Comparison of ENCODE assay signal across 10 cellular contexts in genomic region chr21:46092026-46092764, GRCh38. TPM values are rescaled to one million over a fixed set of nuclear protein-coding genes. Genes with fewer than 3 reads are reported as not detected.
A peak's percentile ranks its signal among the peaks of the same experiment; 100 is the strongest.
DNase-seq lines count a peak whose midpoint lies in the region; ATAC-seq, FAIRE-seq and TF ChIP-seq lines count a peak whose summit lies in the region.
"Had no signal": no experiment of that assay in that cellular context is flagged by ENCODE, and none has a peak within 500 bp of the region (broad histone marks: within the 10 kb centered on the region; RNA-seq: fewer than 3 reads in every experiment).

No MANE protein-coding gene starts in this region.

- peaks cover 9% of the 10 kb centered on the region for H3K9me3 Mint-ChIP-seq in type B pancreatic cell

- H3K36me3 ChIP-seq in SJSA1 (no peaks in the 10 kb centered on the region), pancreas (no peaks in the 10 kb centered on the region)

- intact Hi-C loops in pancreas (cut with DNase I): no loop called here

- no peaks in the 10 kb centered on the region for H3K36me3 Mint-ChIP-seq in type B pancreatic cell

- no peak overlapping the region for H3K27ac Mint-ChIP-seq in type B pancreatic cell

- DNase-seq in AG09309 (ENCODE audit: low read depth): peak; percentile 97
- peak; percentile 65 to 70 for DNase-seq in SJSA1 (ENCODE audit: low read depth in 1 of 2, low spot score in 2 of 2)
- DNase-seq in foreskin fibroblast: peak; percentile 98 to 99
- DNase-seq in pancreas: peak in 1 of 6 donors; percentile 20
- no peak for DNase-seq in type B pancreatic cell (ENCODE audit: extremely low spot score, unreplicated experiment)
- DNase-seq: NCI-H1417 treated with DMSO at 0.1 percent for 48 hours, SHP77 had no signal

- peak in 3 of 4 donors; percentile 63 to 70 (median 63) for ATAC-seq in pancreas
- ATAC-seq in GM19351 (IDR thresholded peaks at IDR 0.05; ENCODE audit: unreplicated experiment): no peak
- no peak for ATAC-seq in HG02763 (IDR thresholded peaks at IDR 0.05; ENCODE audit: unreplicated experiment)
- ATAC-seq in GM21367 (IDR thresholded peaks at IDR 0.05; ENCODE audit: unreplicated experiment): no peak

- TF ChIP-seq CTCF in AG09309 (IDR thresholded peaks at IDR 0.05; ENCODE audit: control insufficient read depth, insufficient read depth, low read depth, low read length, missing control alignments): no peak
- no peak for TF ChIP-seq CTCF in foreskin fibroblast (IDR thresholded peaks at IDR 0.05; ENCODE audit: low read depth, low read length)
- TF ChIP-seq CTCF in pancreas (IDR thresholded peaks at IDR 0.05): no peak
- no peak for TF ChIP-seq CTCF in type B pancreatic cell (conservative IDR thresholded peaks at IDR 0.05)

- H3K4me1 Mint-ChIP-seq in type B pancreatic cell (ENCODE audit: unreplicated experiment): no peaks in the 10 kb centered on the region

- WGBS in pancreas, 2 donors: 66 to 69% methylated on average over 23 of the region's 23 CpGs

- H3K4me3 Mint-ChIP-seq in type B pancreatic cell: no peak overlapping the region

- H3K9me3 ChIP-seq in SJSA1 (replicated peaks) (peaks cover 16% of the 10 kb centered on the region; the same call in 1 of the 2 replicates), pancreas (no peaks in the 10 kb centered on the region)

- H3K27ac ChIP-seq in SJSA1: peak overlapping the region; percentile 61
- H3K27ac ChIP-seq in pancreas: peak overlapping the region in 2 of 4 donors; percentile 15 to 22

- H3K4me3 ChIP-seq in AG09309 (ENCODE audit: control insufficient read depth, low read depth, low read length) (peak overlapping the region; percentile 42), SJSA1 (peak overlapping the region; percentile 27), foreskin fibroblast (ENCODE audit: low read depth in 1 of 2, low read length in 2 of 2) (peak overlapping the region; percentile 30 to 57), pancreas (no peak overlapping the region)

- H3K4me1 ChIP-seq in SJSA1 (replicated peaks) (peaks cover 23% of the 10 kb centered on the region), pancreas (no peaks in the 10 kb centered on the region)

- H3K27me3 Mint-ChIP-seq in type B pancreatic cell: peaks cover 7% of the 10 kb centered on the region

- peak; percentile 39 for FAIRE-seq in pancreas (lab: Jason Lieb, UNC)

- H3K27me3 ChIP-seq in SJSA1 (replicated peaks): no peaks in the 10 kb centered on the region
- H3K27me3 ChIP-seq in pancreas: no peaks in the 10 kb centered on the region

RNA-seq across cellular contexts. Expression of gene COL6A2, which starts 5.7 kb away (rescaled TPM):
- total RNA-seq in SJSA1 (2014; rRNA removed; shearing (Covaris generic)): 310 and 333 TPM in 2 replicates
- total RNA-seq in pancreas (100 to 1,000 TPM in 1 of 6 donors, 10 to 100 TPM in 5; 15.2 to 135 (median 45.5) TPM), type B pancreatic cell (ENCODE audit: low replicate concordance) (23.8 and 114 TPM in 2 replicates)
- 100 to 1,000 TPM in 1 of 2 donors, 10 to 100 TPM in 1; 66.9 to 116 TPM for polyA plus RNA-seq in pancreas

Comparison
In these comparisons a context has a peak if more than half of its experiments do, and no peak if none do; other contexts are left out.
1. H3K4me3 ChIP-seq: peak in AG09309 (single experiment), SJSA1 (single experiment) and foreskin fibroblast (2 of 2); none in pancreas (0 of 4).
2. ATAC-seq: peak in pancreas (3 of 4); none in GM19351 (single experiment), HG02763 (single experiment) and GM21367 (single experiment).